Comparison of ENCODE assay signal across 1 cellular context in the genomic region with DNA sequence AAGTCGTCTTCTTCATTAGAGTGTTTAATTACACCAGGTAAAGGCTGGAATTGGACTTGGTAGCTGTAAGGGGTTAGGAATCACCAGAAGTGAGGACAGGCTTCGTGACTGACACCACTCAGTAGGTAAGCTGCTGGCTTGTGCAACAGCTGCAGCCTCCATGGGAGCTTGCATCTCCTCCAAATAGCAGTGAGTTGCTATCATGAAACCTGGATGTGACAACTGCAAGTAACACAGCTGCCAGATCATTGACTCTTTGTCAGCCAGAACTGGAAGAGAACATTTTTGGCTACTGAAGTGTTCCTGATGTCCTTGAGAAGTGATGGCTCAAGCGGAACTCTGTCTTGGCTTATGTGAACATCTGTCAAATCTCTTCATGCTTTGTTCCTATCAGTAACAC.
TF ChIP-seq lines count a peak whose summit lies in the region.

No MANE protein-coding gene starts in this region.

TF ChIP-seq in H1, 55 proteins besides CTCF, POLR2A, EP300 and RAD21 (continued from another document):
- TF ChIP-seq, protein P1, sequence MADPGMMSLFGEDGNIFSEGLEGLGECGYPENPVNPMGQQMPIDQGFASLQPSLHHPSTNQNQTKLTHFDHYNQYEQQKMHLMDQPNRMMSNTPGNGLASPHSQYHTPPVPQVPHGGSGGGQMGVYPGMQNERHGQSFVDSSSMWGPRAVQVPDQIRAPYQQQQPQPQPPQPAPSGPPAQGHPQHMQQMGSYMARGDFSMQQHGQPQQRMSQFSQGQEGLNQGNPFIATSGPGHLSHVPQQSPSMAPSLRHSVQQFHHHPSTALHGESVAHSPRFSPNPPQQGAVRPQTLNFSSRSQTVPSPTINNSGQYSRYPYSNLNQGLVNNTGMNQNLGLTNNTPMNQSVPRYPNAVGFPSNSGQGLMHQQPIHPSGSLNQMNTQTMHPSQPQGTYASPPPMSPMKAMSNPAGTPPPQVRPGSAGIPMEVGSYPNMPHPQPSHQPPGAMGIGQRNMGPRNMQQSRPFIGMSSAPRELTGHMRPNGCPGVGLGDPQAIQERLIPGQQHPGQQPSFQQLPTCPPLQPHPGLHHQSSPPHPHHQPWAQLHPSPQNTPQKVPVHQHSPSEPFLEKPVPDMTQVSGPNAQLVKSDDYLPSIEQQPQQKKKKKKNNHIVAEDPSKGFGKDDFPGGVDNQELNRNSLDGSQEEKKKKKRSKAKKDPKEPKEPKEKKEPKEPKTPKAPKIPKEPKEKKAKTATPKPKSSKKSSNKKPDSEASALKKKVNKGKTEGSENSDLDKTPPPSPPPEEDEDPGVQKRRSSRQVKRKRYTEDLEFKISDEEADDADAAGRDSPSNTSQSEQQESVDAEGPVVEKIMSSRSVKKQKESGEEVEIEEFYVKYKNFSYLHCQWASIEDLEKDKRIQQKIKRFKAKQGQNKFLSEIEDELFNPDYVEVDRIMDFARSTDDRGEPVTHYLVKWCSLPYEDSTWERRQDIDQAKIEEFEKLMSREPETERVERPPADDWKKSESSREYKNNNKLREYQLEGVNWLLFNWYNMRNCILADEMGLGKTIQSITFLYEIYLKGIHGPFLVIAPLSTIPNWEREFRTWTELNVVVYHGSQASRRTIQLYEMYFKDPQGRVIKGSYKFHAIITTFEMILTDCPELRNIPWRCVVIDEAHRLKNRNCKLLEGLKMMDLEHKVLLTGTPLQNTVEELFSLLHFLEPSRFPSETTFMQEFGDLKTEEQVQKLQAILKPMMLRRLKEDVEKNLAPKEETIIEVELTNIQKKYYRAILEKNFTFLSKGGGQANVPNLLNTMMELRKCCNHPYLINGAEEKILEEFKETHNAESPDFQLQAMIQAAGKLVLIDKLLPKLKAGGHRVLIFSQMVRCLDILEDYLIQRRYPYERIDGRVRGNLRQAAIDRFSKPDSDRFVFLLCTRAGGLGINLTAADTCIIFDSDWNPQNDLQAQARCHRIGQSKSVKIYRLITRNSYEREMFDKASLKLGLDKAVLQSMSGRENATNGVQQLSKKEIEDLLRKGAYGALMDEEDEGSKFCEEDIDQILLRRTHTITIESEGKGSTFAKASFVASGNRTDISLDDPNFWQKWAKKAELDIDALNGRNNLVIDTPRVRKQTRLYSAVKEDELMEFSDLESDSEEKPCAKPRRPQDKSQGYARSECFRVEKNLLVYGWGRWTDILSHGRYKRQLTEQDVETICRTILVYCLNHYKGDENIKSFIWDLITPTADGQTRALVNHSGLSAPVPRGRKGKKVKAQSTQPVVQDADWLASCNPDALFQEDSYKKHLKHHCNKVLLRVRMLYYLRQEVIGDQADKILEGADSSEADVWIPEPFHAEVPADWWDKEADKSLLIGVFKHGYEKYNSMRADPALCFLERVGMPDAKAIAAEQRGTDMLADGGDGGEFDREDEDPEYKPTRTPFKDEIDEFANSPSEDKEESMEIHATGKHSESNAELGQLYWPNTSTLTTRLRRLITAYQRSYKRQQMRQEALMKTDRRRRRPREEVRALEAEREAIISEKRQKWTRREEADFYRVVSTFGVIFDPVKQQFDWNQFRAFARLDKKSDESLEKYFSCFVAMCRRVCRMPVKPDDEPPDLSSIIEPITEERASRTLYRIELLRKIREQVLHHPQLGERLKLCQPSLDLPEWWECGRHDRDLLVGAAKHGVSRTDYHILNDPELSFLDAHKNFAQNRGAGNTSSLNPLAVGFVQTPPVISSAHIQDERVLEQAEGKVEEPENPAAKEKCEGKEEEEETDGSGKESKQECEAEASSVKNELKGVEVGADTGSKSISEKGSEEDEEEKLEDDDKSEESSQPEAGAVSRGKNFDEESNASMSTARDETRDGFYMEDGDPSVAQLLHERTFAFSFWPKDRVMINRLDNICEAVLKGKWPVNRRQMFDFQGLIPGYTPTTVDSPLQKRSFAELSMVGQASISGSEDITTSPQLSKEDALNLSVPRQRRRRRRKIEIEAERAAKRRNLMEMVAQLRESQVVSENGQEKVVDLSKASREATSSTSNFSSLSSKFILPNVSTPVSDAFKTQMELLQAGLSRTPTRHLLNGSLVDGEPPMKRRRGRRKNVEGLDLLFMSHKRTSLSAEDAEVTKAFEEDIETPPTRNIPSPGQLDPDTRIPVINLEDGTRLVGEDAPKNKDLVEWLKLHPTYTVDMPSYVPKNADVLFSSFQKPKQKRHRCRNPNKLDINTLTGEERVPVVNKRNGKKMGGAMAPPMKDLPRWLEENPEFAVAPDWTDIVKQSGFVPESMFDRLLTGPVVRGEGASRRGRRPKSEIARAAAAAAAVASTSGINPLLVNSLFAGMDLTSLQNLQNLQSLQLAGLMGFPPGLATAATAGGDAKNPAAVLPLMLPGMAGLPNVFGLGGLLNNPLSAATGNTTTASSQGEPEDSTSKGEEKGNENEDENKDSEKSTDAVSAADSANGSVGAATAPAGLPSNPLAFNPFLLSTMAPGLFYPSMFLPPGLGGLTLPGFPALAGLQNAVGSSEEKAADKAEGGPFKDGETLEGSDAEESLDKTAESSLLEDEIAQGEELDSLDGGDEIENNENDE (IDR thresholded peaks at IDR 0.05; ENCODE audit: insufficient replicate concordance, low read length): no peak
- TF ChIP-seq, protein P2, sequence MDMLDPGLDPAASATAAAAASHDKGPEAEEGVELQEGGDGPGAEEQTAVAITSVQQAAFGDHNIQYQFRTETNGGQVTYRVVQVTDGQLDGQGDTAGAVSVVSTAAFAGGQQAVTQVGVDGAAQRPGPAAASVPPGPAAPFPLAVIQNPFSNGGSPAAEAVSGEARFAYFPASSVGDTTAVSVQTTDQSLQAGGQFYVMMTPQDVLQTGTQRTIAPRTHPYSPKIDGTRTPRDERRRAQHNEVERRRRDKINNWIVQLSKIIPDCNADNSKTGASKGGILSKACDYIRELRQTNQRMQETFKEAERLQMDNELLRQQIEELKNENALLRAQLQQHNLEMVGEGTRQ (IDR thresholded peaks at IDR 0.05; ENCODE audit: low read length): no peak
- no peak for TF ChIP-seq JUN (IDR thresholded peaks at IDR 0.05; ENCODE audit: low read depth, low read length)
- TF ChIP-seq ASH2L (IDR thresholded peaks at IDR 0.05; ENCODE audit: low read length): no peak
- no peak for TF ChIP-seq CHD2 (IDR thresholded peaks at IDR 0.05; ENCODE audit: low read length)
- no peak for TF ChIP-seq TEAD4 (IDR thresholded peaks at IDR 0.05; ENCODE audit: low read depth, low read length)
- TF ChIP-seq TBP (IDR thresholded peaks at IDR 0.05; ENCODE audit: low read depth, low read length): no peak
- TF ChIP-seq HDAC6 (IDR thresholded peaks at IDR 0.05; ENCODE audit: low read depth, low read length): no peak
- TF ChIP-seq KDM1A (IDR thresholded peaks at IDR 0.05; ENCODE audit: borderline replicate concordance, low read length): no peak
- TF ChIP-seq NRF1 (IDR thresholded peaks at IDR 0.05; ENCODE audit: low read depth, low read length): no peak
- TF ChIP-seq FOSL1 (IDR thresholded peaks at IDR 0.05; ENCODE audit: insufficient read depth, low read depth, low read length): no peak
- no peak for TF ChIP-seq TAF7 (optimal IDR thresholded peaks at IDR 0.05; ENCODE audit: borderline replicate concordance, low read depth, low read length)
- TF ChIP-seq TAF1 (IDR thresholded peaks at IDR 0.05; ENCODE audit: low read depth, low read length): no peak
- TF ChIP-seq, protein P3, sequence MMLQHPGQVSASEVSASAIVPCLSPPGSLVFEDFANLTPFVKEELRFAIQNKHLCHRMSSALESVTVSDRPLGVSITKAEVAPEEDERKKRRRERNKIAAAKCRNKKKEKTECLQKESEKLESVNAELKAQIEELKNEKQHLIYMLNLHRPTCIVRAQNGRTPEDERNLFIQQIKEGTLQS (IDR thresholded peaks at IDR 0.05; ENCODE audit: insufficient read depth, low read depth, low read length): no peak
- TF ChIP-seq SP2 (IDR thresholded peaks at IDR 0.05; ENCODE audit: low read length): no peak
- TF ChIP-seq POU5F1 (IDR thresholded peaks at IDR 0.05; ENCODE audit: low read depth, low read length): no peak
- no peak for TF ChIP-seq SIRT6 (IDR thresholded peaks at IDR 0.05; ENCODE audit: low read length)
- TF ChIP-seq RFX5 (IDR thresholded peaks at IDR 0.05; ENCODE audit: borderline replicate concordance, low read depth, low read length): no peak
